Comparison of ENCODE assay signal across 15 cellular contexts in the genomic region with DNA sequence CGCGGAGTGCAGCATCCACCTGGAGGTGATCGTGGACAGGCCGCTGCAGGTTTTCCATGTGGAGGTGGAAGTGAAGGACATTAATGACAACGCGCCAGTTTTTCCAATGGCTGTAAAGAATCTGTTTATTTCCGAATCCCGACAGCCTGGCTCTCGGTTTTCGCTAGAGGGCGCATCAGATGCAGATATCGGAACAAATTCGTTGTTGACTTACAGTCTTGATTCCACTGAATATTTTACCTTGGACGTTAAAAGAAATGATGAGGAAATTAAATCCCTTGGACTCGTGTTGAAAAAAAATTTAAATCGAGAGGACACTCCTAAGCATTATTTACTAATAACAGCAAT. TPM values are rescaled to one million over a fixed set of nuclear protein-coding genes. Genes with fewer than 3 reads are reported as not detected.
DNase-seq lines count a peak whose midpoint lies in the region; ATAC-seq, FAIRE-seq and TF ChIP-seq lines count a peak whose summit lies in the region.
"Had no signal": no experiment of that assay in that cellular context is flagged by ENCODE, and none has a peak within 500 bp of the region (broad histone marks: within the 10 kb centered on the region; RNA-seq: fewer than 3 reads in every experiment).

No MANE protein-coding gene starts in this region.

- in situ Hi-C loops in T47D (cut with HindIII; ENCODE audit: low pct_unique_long_range_greater_than_20kb, low sequenced_read_pairs) (no loop called here), brain microvascular endothelial cell (cut with HindIII; ENCODE audit: low pct_ligation_motif_present, low sequenced_read_pairs) (no loop called here)

- no peaks in the 10 kb centered on the region for H3K27me3 ChIP-seq in brain microvascular endothelial cell (replicated peaks)
- H3K27me3 ChIP-seq in tibial artery: peaks cover 0 to 6% of the 10 kb centered on the region in 2 donors

- H3K36me3 Mint-ChIP-seq in MCF 10A (ENCODE audit: insufficient read depth, unreplicated experiment): no peaks in the 10 kb centered on the region

- POLR2A ChIA-PET in MCF 10A (lab: Yijun Ruan, JAX): no interaction called here

- H3K27ac Mint-ChIP-seq in MCF 10A (ENCODE audit: low read depth, unreplicated experiment): no peak overlapping the region

- no peak for TF ChIP-seq CTCF in MCF 10A (IDR thresholded peaks at IDR 0.05; ENCODE audit: unreplicated experiment)
- peak; percentile 31 for TF ChIP-seq CTCF in brain microvascular endothelial cell (IDR thresholded peaks at IDR 0.05; ENCODE audit: low read depth, low read length, missing control alignments)
- peak; percentile 20 for TF ChIP-seq CTCF in kidney (IDR thresholded peaks at IDR 0.05; ENCODE audit: borderline replicate concordance, extremely low read depth, insufficient read depth)
- TF ChIP-seq CTCF in tibial artery (IDR thresholded peaks at IDR 0.05): no peak

- no peaks in the 10 kb centered on the region for H3K27me3 Mint-ChIP-seq in MCF 10A (ENCODE audit: insufficient read depth, unreplicated experiment)
- H3K27me3 Mint-ChIP-seq: progenitor cell of endocrine pancreas had no signal

- no peak overlapping the region for H3K9ac ChIP-seq in kidney (ENCODE audit: low read length in 2 of 2)

- BruUV-seq in MCF 10A (replicated peaks; lab: Mats Ljungman, UMichigan): no TSS peak

- H3K9me3 Mint-ChIP-seq in MCF 10A (ENCODE audit: unreplicated experiment): peaks cover 7% of the 10 kb centered on the region

- CTCF ChIA-PET in MCF 10A (lab: Yijun Ruan, JAX): interaction anchor here (0.7 kb wide), 1 partner anchor 768 kb away, joined by 5 read pairs; no protein-coding TSS in a partner anchor

- no peak for FAIRE-seq in kidney (lab: Jason Lieb, UNC)

- H3K4me3 ChIP-seq in brain microvascular endothelial cell (ENCODE audit: low read depth, low read length) (no peak overlapping the region), kidney (ENCODE audit: low read length in 2 of 2) (peak overlapping the region; percentile 4 to 56), tibial artery (peak overlapping the region; percentile 37 to 40)

- no peaks in the 10 kb centered on the region for H3K4me1 Mint-ChIP-seq in MCF 10A (ENCODE audit: insufficient read depth, unreplicated experiment)

- intact Hi-C loops in MCF 10A (cut with micrococcal nuclease) (no loop called here), kidney (cut with DNase I) (no loop called here), tibial artery (cut with DNase I; ENCODE audit: low total_unique reads) (loop anchor here (10.0 kb wide), 1 partner anchor 243 kb away; no protein-coding TSS in a partner anchor)

- H3K4me1 ChIP-seq in kidney (ENCODE audit: control insufficient read depth in 1 of 2, insufficient read depth in 1 of 2, low read depth in 1 of 2, low read length in 2 of 2) (peaks cover 0 to 2% of the 10 kb centered on the region in 2 donors), tibial artery (no peaks in the 10 kb centered on the region)
- H3K4me1 ChIP-seq: left lung had no signal

- H3K27ac ChIP-seq in brain microvascular endothelial cell (no peak overlapping the region), kidney (ENCODE audit: low read depth in 2 of 2, low read length in 2 of 2) (no peak overlapping the region), tibial artery (no peak overlapping the region)
- H3K27ac ChIP-seq: left lung had no signal

- H3K36me3 ChIP-seq in brain microvascular endothelial cell (replicated peaks) (no peaks in the 10 kb centered on the region), kidney (ENCODE audit: control insufficient read depth in 1 of 2, insufficient read depth in 2 of 2, low read length in 2 of 2) (no peaks in the 10 kb centered on the region), tibial artery (peaks cover 0 to 4% (median 0%) of the 10 kb centered on the region in 3 donors)
- H3K36me3 ChIP-seq: left lung had no signal

- H3K4me3 Mint-ChIP-seq in MCF 10A (ENCODE audit: unreplicated experiment): no peak overlapping the region

- no peak for TF ChIP-seq POLR2A in GM18505 (IDR thresholded peaks at IDR 0.05; ENCODE audit: borderline replicate concordance, extremely low read depth, insufficient read depth, insufficient read length)

- no peak for ATAC-seq in GM18505 (IDR thresholded peaks at IDR 0.05; ENCODE audit: unreplicated experiment)
- ATAC-seq: left lung had no signal

- H3K9me3 ChIP-seq in kidney (ENCODE audit: control insufficient read depth in 1 of 2, low read length in 2 of 2): peaks cover 4 to 21% of the 10 kb centered on the region in 2 donors
- H3K9me3 ChIP-seq in tibial artery: peaks cover 0 to 45% (median 40%) of the 10 kb centered on the region in 3 donors

- DNase-seq in T47D (ENCODE audit: low read depth in 1 of 2, low spot score in 1 of 2) (peak; percentile 79 to 86), MCF 10A (ENCODE audit: unreplicated experiment) (no peak), brain microvascular endothelial cell (no peak), kidney (no peak), tibial artery (no peak), NCI-H510A treated with DMSO at 0.1 percent for 48 hours (lab: John Stamatoyannopoulos, UW) (no peak), T-helper 9 cell (no peak)
- DNase-seq: ACHN; activated T-cell treated with anti-CD3 and anti-CD28 coated beads, Interleukin-2, amount 50 U/mL, for 1 hour; DMS79 treated with DMSO at 0.1 percent for 48 hours; MM.1S; SHP77 treated with DMSO at 0.1 percent for 48 hours had no signal

RNA-seq across cellular contexts. Expression of a gene that starts 0.6 kb away (rescaled TPM):
- total RNA-seq in MCF 10A (2022) (not detected in 2 replicates), kidney (1.4 TPM)
- 0.13 TPM for polyA plus RNA-seq in kidney (ENCODE audit: insufficient read depth, low read depth, low replicate concordance)

RNA-seq across cellular contexts. Expression of a gene that starts 5.4 kb away (rescaled TPM):
- 0.16 and 0.49 TPM in 2 replicates for total RNA-seq in MCF 10A (2022)
- total RNA-seq in kidney: 4.1 TPM
- polyA plus RNA-seq in kidney (ENCODE audit: insufficient read depth, low read depth, low replicate concordance): 1.1 TPM

RNA-seq across cellular contexts. Expression of a gene that starts 6.8 kb away (rescaled TPM):
- not detected in 2 replicates for total RNA-seq in MCF 10A (2022)
- 0.50 TPM for total RNA-seq in kidney
- 0.17 TPM for polyA plus RNA-seq in kidney (ENCODE audit: insufficient read depth, low read depth, low replicate concordance)

RNA-seq across cellular contexts. Expression of a gene that starts 15.5 kb away (rescaled TPM):
- total RNA-seq in MCF 10A (2022): 0.07 TPM in 1 of 2 replicates, not detected in the other
- 0.13 TPM for total RNA-seq in kidney
- not detected for polyA plus RNA-seq in kidney (ENCODE audit: insufficient read depth, low read depth, low replicate concordance)
- total RNA-seq: left lung, progenitor cell of endocrine pancreas had no signal

RNA-seq across cellular contexts. Expression of a gene that starts 19.9 kb away (rescaled TPM):
- total RNA-seq in MCF 10A (2022) (0.12 and 0.22 TPM in 2 replicates), kidney (0.91 TPM)
- not detected for polyA plus RNA-seq in kidney (ENCODE audit: insufficient read depth, low read depth, low replicate concordance)

Comparison
In these comparisons a context has a peak if more than half of its experiments do, and no peak if none do; other contexts are left out.
1. DNase-seq: peak in T47D (2 of 2); none in MCF 10A (single experiment), brain microvascular endothelial cell (single experiment), kidney (single experiment), tibial artery (0 of 2), NCI-H510A treated with DMSO at 0.1 percent for 48 hours (single experiment) and T-helper 9 cell (single experiment).
2. CTCF ChIP-seq: peak in brain microvascular endothelial cell (single experiment) and kidney (single experiment); none in MCF 10A (single experiment) and tibial artery (0 of 2).